Comparison of ENCODE assay signal across 1 cellular context in the genomic region with DNA sequence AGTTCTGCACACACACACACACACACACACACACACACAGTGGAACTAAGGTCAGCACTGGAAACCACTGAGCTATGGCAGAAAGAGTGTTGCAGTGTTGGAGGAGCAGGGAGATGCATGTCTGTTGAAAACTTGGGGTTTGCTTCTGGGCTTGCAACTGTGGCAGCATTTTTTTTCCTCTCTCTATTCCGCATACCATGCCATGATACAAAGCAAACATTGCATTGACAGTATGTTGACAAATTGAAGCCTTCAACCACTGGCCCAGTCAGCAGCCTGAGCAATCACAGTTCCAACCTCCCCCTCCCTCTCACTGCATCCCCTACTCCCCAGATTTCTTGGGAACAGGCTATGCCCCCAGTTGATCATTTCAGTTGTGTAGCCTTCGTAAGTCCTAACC.
TF ChIP-seq lines count a peak whose summit lies in the region.

No MANE protein-coding gene starts in this region.

TF ChIP-seq in H1, 55 proteins besides CTCF, POLR2A, EP300 and RAD21:
- no peak for TF ChIP-seq GABPA (IDR thresholded peaks at IDR 0.05; ENCODE audit: borderline replicate concordance, insufficient read depth, low read length)
- TF ChIP-seq CBX5 (IDR thresholded peaks at IDR 0.05; ENCODE audit: low read depth, low read length) = no peak
